Comparison of ENCODE assay signal across 10 cellular contexts in genomic region chr9:129611302-129611800, GRCh38. TPM values are rescaled to one million over a fixed set of nuclear protein-coding genes. Genes with fewer than 3 reads are reported as not detected.
A peak's percentile ranks its signal among the peaks of the same experiment; 100 is the strongest.
DNase-seq lines count a peak whose midpoint lies in the region; ATAC-seq and TF ChIP-seq lines count a peak whose summit lies in the region.
"Had no signal": no experiment of that assay in that cellular context is flagged by ENCODE, and none has a peak within 500 bp of the region (broad histone marks: within the 10 kb centered on the region; RNA-seq: fewer than 3 reads in every experiment).

No MANE protein-coding gene starts in this region.

- H3K27ac ChIP-seq in CD8-positive, alpha-beta memory T cell (ENCODE audit: low read depth, low read length): no peak overlapping the region
- no peak overlapping the region for H3K27ac ChIP-seq in MM.1S (ENCODE audit: low read length)
- H3K27ac ChIP-seq in trophoblast cell (ENCODE audit: low read depth, low read length): no peak overlapping the region

- H3K79me1 ChIP-seq in trophoblast cell (ENCODE audit: low read length): peaks cover 28% of the 10 kb centered on the region

- H4K91ac ChIP-seq in trophoblast cell (ENCODE audit: low read depth, low read length): peak overlapping the region; percentile 45

- no peak overlapping the region for H2BK5ac ChIP-seq in trophoblast cell (ENCODE audit: low read depth, low read length, poor library complexity)

- DNase-seq in CD8-positive, alpha-beta memory T cell: no peak
- no peak for DNase-seq in MM.1S
- DNase-seq in effector memory CD8-positive, alpha-beta T cell: no peak
- no peak for DNase-seq in trophoblast cell
- DNase-seq in activated CD4-positive, CD25-positive, alpha-beta regulatory T cell treated with anti-CD3 and anti-CD28 coated beads, Interleukin-2, amount 50 U/mL, for 72 hours: no peak
- DNase-seq in T-helper 9 cell: no peak
- no peak for DNase-seq in GF-D8 (lab: John Stamatoyannopoulos, UW)

- H3K9me3 ChIP-seq in CD8-positive, alpha-beta memory T cell (ENCODE audit: low read length): no peaks in the 10 kb centered on the region
- H3K9me3 ChIP-seq in MM.1S (replicated peaks; ENCODE audit: insufficient read depth, low read length): no peaks in the 10 kb centered on the region
- no peaks in the 10 kb centered on the region for H3K9me3 ChIP-seq in trophoblast cell (ENCODE audit: insufficient read depth, low read depth, low read length)

- peak overlapping the region; percentile 64 for H4K8ac ChIP-seq in trophoblast cell (ENCODE audit: low read depth, low read length)

- CTCF ChIA-PET in CD8-positive, alpha-beta memory T cell (lab: Charles Lee): interaction anchor here (0.6 to 2.6 kb wide), 17 partner anchors 10 to 480 kb away, joined by 3 to 24 read pairs (median 4); partner anchors contain the start of genes C9orf50 and NTMT1

- H3K9ac ChIP-seq in MM.1S (ENCODE audit: low read length): peak overlapping the region; percentile 26; the same call in 1 of the 2 replicates
- H3K9ac ChIP-seq in trophoblast cell (ENCODE audit: low read length): no peak overlapping the region

- H3K4ac ChIP-seq in trophoblast cell (ENCODE audit: low read depth, low read length): no peak overlapping the region

- H3K18ac ChIP-seq in trophoblast cell (ENCODE audit: low read length): no peak overlapping the region

- H4K12ac ChIP-seq in trophoblast cell (ENCODE audit: low read depth, low read length): peak overlapping the region; percentile 43

- H3K9me3 Mint-ChIP-seq in CD8-positive, alpha-beta memory T cell: no peaks in the 10 kb centered on the region
- H3K9me3 Mint-ChIP-seq in effector memory CD8-positive, alpha-beta T cell: no peaks in the 10 kb centered on the region

- no peak overlapping the region for H3K4me3 ChIP-seq in CD8-positive, alpha-beta memory T cell (ENCODE audit: low read length)
- H3K4me3 ChIP-seq in MM.1S (ENCODE audit: low read length) (peak overlapping the region; percentile 51), trophoblast cell (ENCODE audit: low read depth, low read length) (no peak overlapping the region)

- peak overlapping the region; percentile 59 for H2AK5ac ChIP-seq in trophoblast cell (ENCODE audit: low read length)

- H2BK12ac ChIP-seq in trophoblast cell (ENCODE audit: low read length): peak overlapping the region; percentile 74

- peaks cover under 1 to 9% of the 10 kb centered on the region in 2 donors for H3K27me3 Mint-ChIP-seq in CD8-positive, alpha-beta memory T cell
- peaks cover 0 to 8% of the 10 kb centered on the region in 2 donors for H3K27me3 Mint-ChIP-seq in effector memory CD8-positive, alpha-beta T cell

- peak overlapping the region; percentile 27 for H3K14ac ChIP-seq in trophoblast cell (ENCODE audit: low read length)

- POLR2A ChIA-PET in CD8-positive, alpha-beta memory T cell (lab: Charles Lee): interaction anchor here (1.2 to 1.4 kb wide), 3 partner anchors 14 to 479 kb away, joined by 4 to 12 read pairs (median 4); partner anchors contain the start of gene NTMT1

- peak overlapping the region; percentile 43 for H2BK120ac ChIP-seq in trophoblast cell (ENCODE audit: insufficient read depth, low read length, poor library complexity)

- no peaks in the 10 kb centered on the region for H3K27me3 ChIP-seq in CD8-positive, alpha-beta memory T cell (ENCODE audit: insufficient read depth, low read length, poor library complexity, severe bottlenecking)
- peaks cover 46% of the 10 kb centered on the region for H3K27me3 ChIP-seq in MM.1S (replicated peaks; ENCODE audit: insufficient read depth, low read length)
- H3K27me3 ChIP-seq in trophoblast cell (ENCODE audit: insufficient read depth, low read length): no peaks in the 10 kb centered on the region

- no peaks in the 10 kb centered on the region for H3K9me2 ChIP-seq in MM.1S (replicated peaks; ENCODE audit: insufficient read depth, low read length)

- H3K4me1 ChIP-seq in CD8-positive, alpha-beta memory T cell (ENCODE audit: insufficient read depth, low read length): peaks cover 29% of the 10 kb centered on the region
- peaks cover 15% of the 10 kb centered on the region for H3K4me1 ChIP-seq in MM.1S (ENCODE audit: low read length)
- H3K4me1 ChIP-seq in trophoblast cell (ENCODE audit: control insufficient read depth in 1 of 2, insufficient read depth in 2 of 2, low read length in 2 of 2): peaks cover 14 to 18% of the 10 kb centered on the region in 2 experiments

- H2AFZ ChIP-seq in MM.1S (ENCODE audit: low read length) (peak overlapping the region; percentile 62), trophoblast cell (ENCODE audit: insufficient read depth, low read length, poor library complexity) (no peak overlapping the region)

- H3K36me3 ChIP-seq in CD8-positive, alpha-beta memory T cell (ENCODE audit: insufficient read depth, low read length): no peaks in the 10 kb centered on the region
- H3K36me3 ChIP-seq in MM.1S (replicated peaks; ENCODE audit: insufficient read depth, low read length): no peaks in the 10 kb centered on the region
- no peaks in the 10 kb centered on the region for H3K36me3 ChIP-seq in trophoblast cell (ENCODE audit: control insufficient read depth in 1 of 2, insufficient read depth in 2 of 2, low read length in 2 of 2)

- H3K4me1 Mint-ChIP-seq in CD8-positive, alpha-beta memory T cell: peaks cover 21 to 44% (median 22%) of the 10 kb centered on the region in 3 donors
- peaks cover 34 to 35% of the 10 kb centered on the region in 2 donors for H3K4me1 Mint-ChIP-seq in effector memory CD8-positive, alpha-beta T cell (ENCODE audit: low read depth in 2 of 2)

- peak overlapping the region; percentile 73 to 90 (median 84) for H3K4me3 Mint-ChIP-seq in CD8-positive, alpha-beta memory T cell
- H3K4me3 Mint-ChIP-seq in effector memory CD8-positive, alpha-beta T cell: peak overlapping the region; percentile 84 to 91

- H3K36me3 Mint-ChIP-seq in CD8-positive, alpha-beta memory T cell: peaks cover 0 to 2% (median 0%) of the 10 kb centered on the region in 3 donors
- H3K36me3 Mint-ChIP-seq in effector memory CD8-positive, alpha-beta T cell (ENCODE audit: insufficient read depth): peaks cover 20% of the 10 kb centered on the region

- no peak for TF ChIP-seq CTCF in MM.1S (IDR thresholded peaks at IDR 0.05; ENCODE audit: low read length)

- no peak for ATAC-seq in effector memory CD8-positive, alpha-beta T cell (replicated peaks)
- ATAC-seq in HG02885 (IDR thresholded peaks at IDR 0.05; ENCODE audit: poor library complexity, unreplicated experiment): no peak

- no peaks in the 10 kb centered on the region for H4K20me1 ChIP-seq in MM.1S (ENCODE audit: insufficient read depth, low read length)

- no peak overlapping the region for H3K23ac ChIP-seq in trophoblast cell (ENCODE audit: low read length)

- H3K79me2 ChIP-seq in MM.1S (ENCODE audit: low read length) (no peaks in the 10 kb centered on the region), trophoblast cell (ENCODE audit: control insufficient read depth, insufficient read depth, low read length, poor library complexity) (peaks cover 11% of the 10 kb centered on the region)

- H3F3A ChIP-seq in MM.1S (ENCODE audit: insufficient read depth, low read length): no peaks in the 10 kb centered on the region

- H3K4me2 ChIP-seq in MM.1S (ENCODE audit: low read depth, low read length) (peak overlapping the region; percentile 95), trophoblast cell (ENCODE audit: low read length) (peak overlapping the region; percentile 93)

- WGBS in trophoblast cell (ENCODE audit: extremely low coverage, insufficient coverage, insufficient read length): no CpG with 5 or more reads among the region's 12 CpGs

- H3K27ac Mint-ChIP-seq in CD8-positive, alpha-beta memory T cell: peak overlapping the region in 4 of 8 donors; percentile 4 to 93 (median 76)
- H3K27ac Mint-ChIP-seq in effector memory CD8-positive, alpha-beta T cell: peak overlapping the region in 1 of 2 donors; percentile 20

RNA-seq across cellular contexts. Expression of gene C9orf50, which starts 9.6 kb away (rescaled TPM):
- not detected for total RNA-seq in CD8-positive, alpha-beta memory T cell
- not detected for polyA plus RNA-seq in CD8-positive, alpha-beta memory T cell
- 0.07 TPM in 1 of 2 replicates, not detected in the other for polyA plus RNA-seq in trophoblast cell (2013)
- total RNA-seq: endothelial cell of umbilical vein, RPMI7951 had no signal
- polyA plus RNA-seq: endothelial cell of umbilical vein had no signal

RNA-seq across cellular contexts. Expression of gene NTMT1, which starts 14.6 kb away (rescaled TPM):
- total RNA-seq in CD8-positive, alpha-beta memory T cell: 10 to 100 TPM; 65.5 to 68.9 TPM
- polyA plus RNA-seq in CD8-positive, alpha-beta memory T cell: 48.6 TPM
- 31.8 and 32.6 TPM in 2 replicates for polyA plus RNA-seq in trophoblast cell (2013)

RNA-seq across cellular contexts. Expression of gene ASB6, which starts 30.6 kb away (rescaled TPM):
- 10 to 100 TPM; 28.0 to 28.3 TPM for total RNA-seq in CD8-positive, alpha-beta memory T cell
- 31.0 TPM for polyA plus RNA-seq in CD8-positive, alpha-beta memory T cell
- polyA plus RNA-seq in trophoblast cell (2013): 16.6 and 17.9 TPM in 2 replicates

RNA-seq across cellular contexts. Expression of gene PRRX2, which starts 54.1 kb away (rescaled TPM):
- total RNA-seq in CD8-positive, alpha-beta memory T cell: under 1 TPM; 0.35 to 0.66 TPM
- polyA plus RNA-seq in CD8-positive, alpha-beta memory T cell: not detected
- 1.3 and 1.4 TPM in 2 replicates for polyA plus RNA-seq in trophoblast cell (2013)
- total RNA-seq: RPMI7951 had no signal
